Comparison of ENCODE assay signal across 11 cellular contexts in the genomic region with DNA sequence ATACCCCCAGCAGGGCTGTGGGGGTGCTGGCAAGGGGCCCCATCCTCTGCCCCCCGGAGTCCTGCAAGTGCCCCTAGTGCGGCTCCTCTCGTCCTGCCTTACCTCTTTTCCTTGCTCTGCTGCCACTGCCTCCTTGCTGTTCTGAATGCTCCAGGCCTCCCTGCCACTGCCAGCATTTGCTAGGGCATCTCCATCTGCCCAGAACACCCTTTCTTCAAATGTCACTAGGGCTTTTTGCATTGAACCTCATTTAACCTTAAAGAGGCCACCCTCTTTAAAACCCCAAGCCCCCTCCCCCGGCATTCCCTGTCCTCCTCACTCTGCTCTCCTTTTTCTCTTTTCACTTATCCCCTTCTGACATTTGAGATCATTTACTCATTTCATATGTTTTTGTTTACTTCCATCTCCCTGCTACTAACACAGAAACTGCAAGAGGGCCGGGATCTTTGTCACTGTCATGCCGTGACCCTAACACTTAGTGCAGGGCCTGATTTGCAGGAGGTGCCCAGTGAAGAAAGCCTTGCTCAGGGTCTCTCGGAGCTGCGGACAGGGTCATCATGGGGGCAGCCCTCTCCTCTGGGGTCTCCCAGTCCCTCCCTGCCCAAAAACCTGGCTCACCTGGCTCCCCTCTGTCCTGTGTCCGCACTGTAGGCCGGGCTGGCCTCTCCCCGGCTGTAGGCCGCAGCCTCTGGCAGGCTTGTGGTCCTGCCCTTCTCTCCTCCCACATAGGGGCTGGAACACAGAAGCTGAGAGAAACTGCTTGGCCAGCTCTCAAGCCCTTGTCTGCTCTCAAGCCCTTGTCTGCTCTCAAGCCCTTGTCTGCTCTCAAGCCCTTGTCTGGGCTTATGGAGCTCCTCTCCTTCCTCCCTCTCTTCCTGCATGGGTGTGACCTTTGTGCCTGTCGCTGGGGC. TPM values are rescaled to one million over a fixed set of nuclear protein-coding genes. Genes with fewer than 3 reads are reported as not detected.
DNase-seq lines count a peak whose midpoint lies in the region; ATAC-seq and TF ChIP-seq lines count a peak whose summit lies in the region.
"Had no signal": no experiment of that assay in that cellular context is flagged by ENCODE, and none has a peak within 500 bp of the region (broad histone marks: within the 10 kb centered on the region; RNA-seq: fewer than 3 reads in every experiment).

ACOX2 (minus strand) TSS at position 690 of the 911 bp plus-strand sequence. CDS start 2,084 bp downstream, outside the sequence.

- H3K9ac ChIP-seq in parathyroid adenoma: peak within 1 kb of the TSS; percentile 69

- ATAC-seq in GM18517 (IDR thresholded peaks at IDR 0.05; ENCODE audit: unreplicated experiment): no peak

- no peaks in the 10 kb centered on the region for H3K36me3 ChIP-seq in parathyroid adenoma (ENCODE audit: control insufficient read depth, insufficient read depth, low read length)
- no peaks in the 10 kb centered on the region for H3K36me3 ChIP-seq in CD8-positive, alpha-beta memory T cell (ENCODE audit: insufficient read depth, low read length)
- H3K36me3 ChIP-seq: brain microvascular endothelial cell had no signal

- H3K4me1 Mint-ChIP-seq in CD8-positive, alpha-beta memory T cell: peaks cover 6 to 8% (median 8%) of the 10 kb centered on the region in 3 donors

- H3K27ac Mint-ChIP-seq in CD8-positive, alpha-beta memory T cell: peak within 1 kb of the TSS in 1 of 8 donors; percentile 76

- DNase-seq in AG09319 (ENCODE audit: extremely low read depth, low read depth) (peak; percentile 48), cardiac septum (ENCODE audit: low spot score) (peak; percentile 82), NCI-H1436 (lab: John Stamatoyannopoulos, UW) (no peak), LoVo (ENCODE audit: low spot score) (no peak)
- no peak for DNase-seq in CD8-positive, alpha-beta memory T cell
- DNase-seq: brain microvascular endothelial cell, DND-41, HCEC 1CT had no signal

- H3K9me3 Mint-ChIP-seq in CD8-positive, alpha-beta memory T cell: no peaks in the 10 kb centered on the region

- intact Hi-C loops in cardiac septum (cut with DNase I): loop anchor here (10.0 kb wide), 1 partner anchor 202 kb away; the partner anchor contains the start of gene PXK

- H3K4me2 ChIP-seq in parathyroid adenoma (ENCODE audit: low read length): peak within 1 kb of the TSS; percentile 60

- peaks cover 26% of the 10 kb centered on the region for H3K4me1 ChIP-seq in parathyroid adenoma
- peaks cover 7% of the 10 kb centered on the region for H3K4me1 ChIP-seq in CD8-positive, alpha-beta memory T cell (ENCODE audit: insufficient read depth, low read length)

- peak within 1 kb of the TSS; percentile 97 for H2AFZ ChIP-seq in parathyroid adenoma

- no peaks in the 10 kb centered on the region for H3K27me3 Mint-ChIP-seq in CD8-positive, alpha-beta memory T cell

- H3K27ac ChIP-seq in VCaP: peak within 1 kb of the TSS; percentile 95
- peak within 1 kb of the TSS; percentile 88 for H3K27ac ChIP-seq in parathyroid adenoma
- H3K27ac ChIP-seq in CD8-positive, alpha-beta memory T cell (ENCODE audit: low read depth, low read length): no peak within 1 kb of the TSS
- H3K27ac ChIP-seq: brain microvascular endothelial cell had no signal

- H3K4me3 ChIP-seq in parathyroid adenoma (ENCODE audit: low read depth, low read length): no peak within 1 kb of the TSS
- H3K4me3 ChIP-seq in CD8-positive, alpha-beta memory T cell (ENCODE audit: low read length): no peak within 1 kb of the TSS

- no peaks in the 10 kb centered on the region for H3K9me3 ChIP-seq in parathyroid adenoma (ENCODE audit: control insufficient read depth, low read length)
- no peaks in the 10 kb centered on the region for H3K9me3 ChIP-seq in CD8-positive, alpha-beta memory T cell (ENCODE audit: low read length)

- no peaks in the 10 kb centered on the region for H3K36me3 Mint-ChIP-seq in CD8-positive, alpha-beta memory T cell

- POLR2A ChIA-PET in CD8-positive, alpha-beta memory T cell (lab: Charles Lee): no interaction called here

- no peaks in the 10 kb centered on the region for H3K27me3 ChIP-seq in parathyroid adenoma (ENCODE audit: control insufficient read depth, insufficient read depth, low read length)
- no peaks in the 10 kb centered on the region for H3K27me3 ChIP-seq in CD8-positive, alpha-beta memory T cell (ENCODE audit: insufficient read depth, low read length, poor library complexity, severe bottlenecking)
- H3K27me3 ChIP-seq: brain microvascular endothelial cell had no signal

- H3K79me2 ChIP-seq in parathyroid adenoma: peaks cover 3% of the 10 kb centered on the region

- peak within 1 kb of the TSS in 1 of 7 donors; percentile 40 for H3K4me3 Mint-ChIP-seq in CD8-positive, alpha-beta memory T cell

- CTCF ChIA-PET in CD8-positive, alpha-beta memory T cell (lab: Charles Lee): no interaction called here

- TF ChIP-seq CTCF in AG09319 (IDR thresholded peaks at IDR 0.05; ENCODE audit: low read depth, low read length) (no peak), VCaP (conservative IDR thresholded peaks at IDR 0.05) (no peak), parathyroid adenoma (IDR thresholded peaks at IDR 0.05) (no peak)

RNA-seq across cellular contexts. Expression of gene ACOX2, which starts in this region (rescaled TPM):
- 31.2 TPM for total RNA-seq in cardiac septum
- not detected for total RNA-seq in CD8-positive, alpha-beta memory T cell
- polyA plus RNA-seq in CD8-positive, alpha-beta memory T cell: not detected

Comparison
In these comparisons a context has a peak if more than half of its experiments do, and no peak if none do; other contexts are left out.
1. RNA of gene ACOX2 (total RNA-seq): 31.2 TPM in cardiac septum (single experiment); not detected in CD8-positive, alpha-beta memory T cell; every median in the first group is over 10 times any median in the second.
2. DNase-seq: peak in AG09319 (single experiment) and cardiac septum (single experiment); none in NCI-H1436 (single experiment), LoVo (single experiment) and CD8-positive, alpha-beta memory T cell (0 of 5).